In genomic region chr15:52680041-52680391, GRCh38 we compare ENCODE assay signal across 8 cellular contexts. TPM values are rescaled to one million over a fixed set of nuclear protein-coding genes. Genes with fewer than 3 reads are reported as not detected.
DNase-seq lines count a peak whose midpoint lies in the region; ATAC-seq and TF ChIP-seq lines count a peak whose summit lies in the region.

No MANE protein-coding gene starts in this region.

- WGBS in suprapubic skin = 24% methylated on average over 3 of the region's 3 CpGs

- H3K4me3 Mint-ChIP-seq in activated T-cell treated with anti-CD3 and anti-CD28 coated beads, Interleukin-2, amount 50 U/mL, for 72 hours = peak overlapping the region; percentile 76 to 100
- peak overlapping the region; percentile 99 for H3K4me3 Mint-ChIP-seq in activated CD8-positive, alpha-beta T cell treated with anti-CD3 and anti-CD28 coated beads, Interleukin-2, amount 10 ng/mL, durations not matched to agents 7 days and 5 days

- no peaks in the 10 kb centered on the region for H3K27me3 ChIP-seq in suprapubic skin

- peak overlapping the region; percentile 99 for H3K27ac ChIP-seq in suprapubic skin

- peaks cover 4% of the 10 kb centered on the region for H3K36me3 ChIP-seq in suprapubic skin

- TF ChIP-seq CTCF in suprapubic skin (IDR thresholded peaks at IDR 0.05) = no peak

- no peak for TF ChIP-seq POLR2A in suprapubic skin (IDR thresholded peaks at IDR 0.05)

- POLR2A ChIA-PET in activated CD8-positive, alpha-beta T cell treated with anti-CD3 and anti-CD28 coated beads, Interleukin-2, amount 10 ng/mL, durations not matched to agents 7 days and 5 days (lab: Charles Lee) = interaction anchor here (0.6 to 1.7 kb wide), 4 partner anchors 8 to 453 kb away, joined by 3 to 7 read pairs (median 4); no protein-coding TSS in a partner anchor

- H3K4me3 ChIP-seq in iPS-11a (ENCODE audit: low read depth, low read length) (peak overlapping the region; percentile 49), suprapubic skin (peak overlapping the region; percentile 94)

- no peak for TF ChIP-seq EP300 in suprapubic skin (IDR thresholded peaks at IDR 0.05)

- CTCF ChIA-PET in activated CD8-positive, alpha-beta T cell treated with anti-CD3 and anti-CD28 coated beads, Interleukin-2, amount 10 ng/mL, durations not matched to agents 7 days and 5 days (lab: Charles Lee) = interaction anchor here (1.4 to 1.8 kb wide), 4 partner anchors 9 to 55 kb away, joined by 4 to 6 read pairs (median 6); no protein-coding TSS in a partner anchor

- no peak for DNase-seq in activated T-cell treated with anti-CD3 and anti-CD28 coated beads, Interleukin-2, amount 50 U/mL, for 72 hours
- no peak for DNase-seq in activated T-cell treated with anti-CD3 and anti-CD28 coated beads, Interleukin-2, amount 50 U/mL, for 1 hour
- DNase-seq in activated CD8-positive, alpha-beta T cell treated with anti-CD3 and anti-CD28 coated beads, Interleukin-2, amount 10 ng/mL, durations not matched to agents 7 days and 5 days = no peak
- no peak for DNase-seq in suprapubic skin (ENCODE audit: low spot score in 2 of 2)
- no peak for DNase-seq in SKM-1 treated with dmso at 0.1 percent for 144 hours (lab: John Stamatoyannopoulos, UW; ENCODE audit: unreplicated experiment)

- no peaks in the 10 kb centered on the region for H3K9me3 ChIP-seq in suprapubic skin

- H3K4me1 Mint-ChIP-seq in activated T-cell treated with anti-CD3 and anti-CD28 coated beads, Interleukin-2, amount 50 U/mL, for 72 hours (ENCODE audit: low read depth) = peaks cover 42% of the 10 kb centered on the region
- H3K4me1 Mint-ChIP-seq in activated CD8-positive, alpha-beta T cell treated with anti-CD3 and anti-CD28 coated beads, Interleukin-2, amount 10 ng/mL, durations not matched to agents 7 days and 5 days (ENCODE audit: low read depth) = peaks cover 46% of the 10 kb centered on the region

- ATAC-seq in activated T-cell treated with anti-CD3 and anti-CD28 coated beads, Interleukin-2, amount 50 U/mL, for 72 hours (replicated peaks in 1 of 2) = no peak
- ATAC-seq in activated CD8-positive, alpha-beta T cell treated with anti-CD3 and anti-CD28 coated beads, Interleukin-2, amount 10 ng/mL, durations not matched to agents 7 days and 5 days = no peak
- ATAC-seq in GM18861 (IDR thresholded peaks at IDR 0.05; ENCODE audit: unreplicated experiment) (no peak), HG02798 (IDR thresholded peaks at IDR 0.05; ENCODE audit: poor library complexity, unreplicated experiment) (no peak)

- peaks cover 8 to 15% of the 10 kb centered on the region in 2 donors for H3K36me3 Mint-ChIP-seq in activated T-cell treated with anti-CD3 and anti-CD28 coated beads, Interleukin-2, amount 50 U/mL, for 72 hours (ENCODE audit: insufficient read depth in 2 of 2)
- peaks cover 24% of the 10 kb centered on the region for H3K36me3 Mint-ChIP-seq in activated CD8-positive, alpha-beta T cell treated with anti-CD3 and anti-CD28 coated beads, Interleukin-2, amount 10 ng/mL, durations not matched to agents 7 days and 5 days (ENCODE audit: low read depth)

- H3K4me1 ChIP-seq in suprapubic skin = peaks cover 33% of the 10 kb centered on the region

- H3K9me3 Mint-ChIP-seq in activated T-cell treated with anti-CD3 and anti-CD28 coated beads, Interleukin-2, amount 50 U/mL, for 72 hours = no peaks in the 10 kb centered on the region
- no peaks in the 10 kb centered on the region for H3K9me3 Mint-ChIP-seq in activated CD8-positive, alpha-beta T cell treated with anti-CD3 and anti-CD28 coated beads, Interleukin-2, amount 10 ng/mL, durations not matched to agents 7 days and 5 days (ENCODE audit: insufficient read depth)

- no peak overlapping the region for H3K27ac Mint-ChIP-seq in activated T-cell treated with anti-CD3 and anti-CD28 coated beads, Interleukin-2, amount 50 U/mL, for 72 hours
- H3K27ac Mint-ChIP-seq in activated CD8-positive, alpha-beta T cell treated with anti-CD3 and anti-CD28 coated beads, Interleukin-2, amount 10 ng/mL, durations not matched to agents 7 days and 5 days = peak overlapping the region; percentile 43

- H3K27me3 Mint-ChIP-seq in activated T-cell treated with anti-CD3 and anti-CD28 coated beads, Interleukin-2, amount 50 U/mL, for 72 hours (ENCODE audit: low read depth) = no peaks in the 10 kb centered on the region
- no peaks in the 10 kb centered on the region for H3K27me3 Mint-ChIP-seq in activated CD8-positive, alpha-beta T cell treated with anti-CD3 and anti-CD28 coated beads, Interleukin-2, amount 10 ng/mL, durations not matched to agents 7 days and 5 days (ENCODE audit: low read depth)

RNA-seq across cellular contexts. Expression of gene ATOSA, which starts 0.8 kb away (rescaled TPM):
- 10 to 100 TPM; 37.2 to 41.7 TPM for total RNA-seq in activated T-cell treated with anti-CD3 and anti-CD28 coated beads, Interleukin-2, amount 50 U/mL, for 72 hours
- total RNA-seq in activated CD8-positive, alpha-beta T cell treated with anti-CD3 and anti-CD28 coated beads, Interleukin-2, amount 10 ng/mL, durations not matched to agents 7 days and 5 days = 10 to 100 TPM; 29.2 to 30.5 TPM
- total RNA-seq in suprapubic skin = 100 to 1,000 TPM in 1 of 4 donors, 10 to 100 TPM in 3; 25.7 to 132 (median 57.9) TPM
